Comparison of ENCODE assay signal across 24 cellular contexts in genomic region chrX:7112071-7112470, GRCh38. TPM values are rescaled to one million over a fixed set of nuclear protein-coding genes. Genes with fewer than 3 reads are reported as not detected.
DNase-seq lines count a peak whose midpoint lies in the region; ATAC-seq and TF ChIP-seq lines count a peak whose summit lies in the region.
"Had no signal": no experiment of that assay in that cellular context is flagged by ENCODE, and none has a peak within 500 bp of the region (broad histone marks: within the 10 kb centered on the region; RNA-seq: fewer than 3 reads in every experiment).

No MANE protein-coding gene starts in this region.

- over 99% methylated on average over 7 of the region's 7 CpGs for WGBS in mammary epithelial cell (ENCODE audit: low coverage, missing lambda C conversion rate)

- H3K9ac ChIP-seq in BLaER1 treated with 17β-estradiol and CSF1 and Interleukin-3, amounts not matched to agents 10 nM and 100 nM: peak overlapping the region in 7 of 11 experiments; percentile 84 to 89 (median 86); a peak in 15 of 22 replicates
- H3K9ac ChIP-seq in Karpas-422 (ENCODE audit: low read length): peak overlapping the region; percentile 91
- peak overlapping the region; percentile 64 for H3K9ac ChIP-seq in SU-DHL-6 (ENCODE audit: low read length)
- H3K9ac ChIP-seq in mammary epithelial cell (ENCODE audit: insufficient read depth, low read length): no peak overlapping the region

- no TSS peak for BruUV-seq in mammary epithelial cell (replicated peaks; lab: Mats Ljungman, UMichigan)

- CTCF ChIA-PET in mammary epithelial cell (lab: Charles Lee; ENCODE audit: low non-redundant PET): no interaction called here

- peaks cover 50 to 87% (median 75%) of the 10 kb centered on the region in 10 experiments for H3K4me1 ChIP-seq in BLaER1 treated with 17β-estradiol and CSF1 and Interleukin-3, amounts not matched to agents 10 nM and 100 nM
- H3K4me1 ChIP-seq in Karpas-422 (ENCODE audit: low read length): peaks cover 98% of the 10 kb centered on the region
- H3K4me1 ChIP-seq in lower lobe of right lung: no peaks in the 10 kb centered on the region
- H3K4me1 ChIP-seq in mammary epithelial cell (ENCODE audit: insufficient read depth, low read length): peaks cover 10% of the 10 kb centered on the region

- peak overlapping the region in 9 of 11 experiments; percentile 91 to 98 (median 96); a peak in 18 of 22 replicates for H3K27ac ChIP-seq in BLaER1 treated with 17β-estradiol and CSF1 and Interleukin-3, amounts not matched to agents 10 nM and 100 nM
- H3K27ac ChIP-seq in Karpas-422 (ENCODE audit: low read length) (peak overlapping the region; percentile 100), SU-DHL-6 (ENCODE audit: low read depth, low read length) (peak overlapping the region; percentile 100), lower lobe of right lung (no peak overlapping the region), mammary epithelial cell (ENCODE audit: insufficient read depth, low read depth, low read length) (no peak overlapping the region)
- H3K27ac ChIP-seq: A549, SK-N-MC had no signal

- peaks cover 37% of the 10 kb centered on the region for H3F3A ChIP-seq in SU-DHL-6 (ENCODE audit: insufficient read depth)

- H3K27ac Mint-ChIP-seq in stimulated activated effector memory CD8-positive, alpha-beta T cell treated with anti-CD3 and anti-CD28 coated beads, Interleukin-12 subunit alpha, Interleukin-12 subunit beta, amount 100 ng/mL, for 72 hours: no peak overlapping the region
- H3K27ac Mint-ChIP-seq: GM23338 had no signal

- no peak for ATAC-seq in lower lobe of right lung
- ATAC-seq in stimulated activated effector memory CD8-positive, alpha-beta T cell treated with anti-CD3 and anti-CD28 coated beads, Interleukin-12 subunit alpha, Interleukin-12 subunit beta, amount 100 ng/mL, for 72 hours: no peak
- ATAC-seq: A549, GM23338, PC-3 had no signal

- H3K36me3 Mint-ChIP-seq in stimulated activated effector memory CD8-positive, alpha-beta T cell treated with anti-CD3 and anti-CD28 coated beads, Interleukin-12 subunit alpha, Interleukin-12 subunit beta, amount 100 ng/mL, for 72 hours: no peaks in the 10 kb centered on the region

- no peaks in the 10 kb centered on the region for H3K9me3 Mint-ChIP-seq in stimulated activated effector memory CD8-positive, alpha-beta T cell treated with anti-CD3 and anti-CD28 coated beads, Interleukin-12 subunit alpha, Interleukin-12 subunit beta, amount 100 ng/mL, for 72 hours
- H3K9me3 Mint-ChIP-seq: GM23338 had no signal

- no peaks in the 10 kb centered on the region for H4K20me1 ChIP-seq in BLaER1 treated with 17β-estradiol and CSF1 and Interleukin-3, amounts not matched to agents 10 nM and 100 nM
- no peaks in the 10 kb centered on the region for H4K20me1 ChIP-seq in Karpas-422 (ENCODE audit: insufficient read depth, low read depth, low read length)
- H4K20me1 ChIP-seq in SU-DHL-6 (ENCODE audit: low read depth, low read length): no peaks in the 10 kb centered on the region
- no peaks in the 10 kb centered on the region for H4K20me1 ChIP-seq in mammary epithelial cell (ENCODE audit: insufficient read depth, low read length)

- H3K9me2 ChIP-seq in Karpas-422 (replicated peaks; ENCODE audit: insufficient read depth, low read length): no peaks in the 10 kb centered on the region
- H3K9me2 ChIP-seq in SU-DHL-6 (replicated peaks; ENCODE audit: insufficient read depth, low read length): no peaks in the 10 kb centered on the region

- intact Hi-C loops in lower lobe of right lung (cut with DNase I): no loop called here
- intact Hi-C loops in mammary epithelial cell (cut with micrococcal nuclease): no loop called here

- H2AFZ ChIP-seq in Karpas-422 (ENCODE audit: low read length) (no peak overlapping the region), SU-DHL-6 (ENCODE audit: low read depth, low read length, severe bottlenecking) (no peak overlapping the region), mammary epithelial cell (ENCODE audit: low read depth, low read length) (no peak overlapping the region)
- H2AFZ ChIP-seq: GM23338 had no signal

- TF ChIP-seq CTCF in SU-DHL-6 (IDR thresholded peaks at IDR 0.05; ENCODE audit: insufficient read depth, low read length, poor library complexity, severe bottlenecking) (no peak), lower lobe of right lung (IDR thresholded peaks at IDR 0.05) (no peak), mammary epithelial cell (conservative IDR thresholded peaks at IDR 0.05 in 1 of 2, IDR thresholded peaks at IDR 0.05 in 1 of 2; ENCODE audit: extremely low read depth in 1 of 2, insufficient read depth in 1 of 2, low read depth in 1 of 2, low read length in 2 of 2) (no peak)

- peak overlapping the region; percentile 71 to 96 (median 89); a peak in 21 of 22 replicates for H3K4me2 ChIP-seq in BLaER1 treated with 17β-estradiol and CSF1 and Interleukin-3, amounts not matched to agents 10 nM and 100 nM
- H3K4me2 ChIP-seq in Karpas-422 (ENCODE audit: low read depth, low read length, poor library complexity, severe bottlenecking) (peak overlapping the region; percentile 88), SU-DHL-6 (ENCODE audit: low read depth, low read length, poor library complexity, severe bottlenecking) (peak overlapping the region; percentile 88), mammary epithelial cell (ENCODE audit: insufficient read depth, low read depth, low read length) (no peak overlapping the region)
- H3K4me2 ChIP-seq: A549, GM23338 had no signal

- dilution Hi-C loops in mammary epithelial cell (cut with HindIII; ENCODE audit: low sequenced_read_pairs): no loop called here

- peaks cover 0 to 49% (median 35%) of the 10 kb centered on the region in 11 experiments; a peak in 18 of 22 replicates for H3K9me3 ChIP-seq in BLaER1 treated with 17β-estradiol and CSF1 and Interleukin-3, amounts not matched to agents 10 nM and 100 nM (replicated peaks in 1 of 11)
- H3K9me3 ChIP-seq in Karpas-422 (ENCODE audit: low read length): no peaks in the 10 kb centered on the region
- no peaks in the 10 kb centered on the region for H3K9me3 ChIP-seq in SU-DHL-6 (ENCODE audit: insufficient read depth, low read length)
- no peaks in the 10 kb centered on the region for H3K9me3 ChIP-seq in lower lobe of right lung
- H3K9me3 ChIP-seq in mammary epithelial cell (replicated peaks; ENCODE audit: insufficient read depth, low read length): no peaks in the 10 kb centered on the region
- H3K9me3 ChIP-seq: A549, HAP-1 had no signal

- peaks cover 26% of the 10 kb centered on the region for H3K4me1 Mint-ChIP-seq in stimulated activated effector memory CD8-positive, alpha-beta T cell treated with anti-CD3 and anti-CD28 coated beads, Interleukin-12 subunit alpha, Interleukin-12 subunit beta, amount 100 ng/mL, for 72 hours

- H3K36me3 ChIP-seq in BLaER1 treated with 17β-estradiol and CSF1 and Interleukin-3, amounts not matched to agents 10 nM and 100 nM: peaks cover 15 to 55% (median 42%) of the 10 kb centered on the region in 11 experiments
- H3K36me3 ChIP-seq in Karpas-422 (ENCODE audit: insufficient read depth, low read length) (peaks cover 6% of the 10 kb centered on the region; the same call in 1 of the 2 replicates), SU-DHL-6 (ENCODE audit: low read length) (no peaks in the 10 kb centered on the region), lower lobe of right lung (no peaks in the 10 kb centered on the region), mammary epithelial cell (ENCODE audit: insufficient read depth, low read length) (no peaks in the 10 kb centered on the region)
- H3K36me3 ChIP-seq: HAP-1 had no signal

- in situ Hi-C loops in mammary epithelial cell (cut with MboI; ENCODE audit: low sequenced_read_pairs in 2 of 2): no loop called here

- DNase-seq in Karpas-422 (peak; percentile 90), NCI-H2227 treated with DMSO at 0.1 percent for 48 hours (lab: John Stamatoyannopoulos, UW) (peak; percentile 16), lower lobe of right lung (no peak), mammary epithelial cell (no peak), epidermal melanocyte (ENCODE audit: insufficient read length, low spot score) (no peak)
- no peak for DNase-seq in stimulated activated effector memory CD8-positive, alpha-beta T cell treated with anti-CD3 and anti-CD28 coated beads, Interleukin-12 subunit alpha, Interleukin-12 subunit beta, amount 100 ng/mL, for 72 hours (ENCODE audit: low spot score in 2 of 2)
- DNase-seq: CD4-positive, CD25-positive, alpha-beta regulatory T cell; COR-L47; DMS79; NCI-H1105; NCI-H187 treated with DMSO at 0.1 percent for 48 hours; NCI-H2171; NCI-H446; NCI-H526; PC-3; Right ventricle myocardium superior; T-helper 2 cell had no signal

- H3K79me2 ChIP-seq in Karpas-422 (ENCODE audit: low read length) (peaks cover 51% of the 10 kb centered on the region), SU-DHL-6 (ENCODE audit: insufficient read depth, low read length) (peaks cover 77% of the 10 kb centered on the region), mammary epithelial cell (ENCODE audit: insufficient read depth, low read length) (peaks cover 17% of the 10 kb centered on the region)

- no peaks in the 10 kb centered on the region for H3K27me3 ChIP-seq in BLaER1 treated with 17β-estradiol and CSF1 and Interleukin-3, amounts not matched to agents 10 nM and 100 nM
- H3K27me3 ChIP-seq in Karpas-422 (ENCODE audit: low read length) (no peaks in the 10 kb centered on the region), SU-DHL-6 (ENCODE audit: low read length) (no peaks in the 10 kb centered on the region), lower lobe of right lung (ENCODE audit: low read depth) (no peaks in the 10 kb centered on the region), mammary epithelial cell (ENCODE audit: insufficient read depth, low read length) (no peaks in the 10 kb centered on the region)

- H3K4me3 ChIP-seq in BLaER1 treated with 17β-estradiol and CSF1 and Interleukin-3, amounts not matched to agents 10 nM and 100 nM: peak overlapping the region in 4 of 10 experiments; percentile 33 to 49 (median 38); a peak in 6 of 20 replicates
- H3K4me3 ChIP-seq in Karpas-422 (ENCODE audit: low read length) (peak overlapping the region; percentile 69), SU-DHL-6 (ENCODE audit: insufficient read depth, low read length, poor library complexity, severe bottlenecking) (no peak overlapping the region), lower lobe of right lung (no peak overlapping the region), mammary epithelial cell (replicated peaks in 1 of 3; ENCODE audit: insufficient read depth in 1 of 3, low read depth in 2 of 3, low read length in 3 of 3) (no peak overlapping the region)
- H3K4me3 ChIP-seq: A549, GM23338, HAP-1, SK-N-MC had no signal

- H3K4me3 Mint-ChIP-seq in stimulated activated effector memory CD8-positive, alpha-beta T cell treated with anti-CD3 and anti-CD28 coated beads, Interleukin-12 subunit alpha, Interleukin-12 subunit beta, amount 100 ng/mL, for 72 hours: no peak overlapping the region
- H3K4me3 Mint-ChIP-seq: B cell; CD4-positive, CD25-positive, alpha-beta regulatory T cell; GM23338 had no signal

RNA-seq across cellular contexts. Expression of gene STS, which starts 35.4 kb away (rescaled TPM):
- 15.6 and 28.5 TPM in 2 replicates for total RNA-seq in Karpas-422 (2014; rRNA removed; shearing (Covaris generic); ENCODE audit: low replicate concordance)
- total RNA-seq in lower lobe of right lung: 9.7 TPM
- 1 to 10 TPM; 2.2 to 2.7 TPM for total RNA-seq in mammary epithelial cell
- polyA plus RNA-seq in mammary epithelial cell: 2.0 TPM
- 7.2 TPM for polyA minus RNA-seq in mammary epithelial cell

RNA-seq across cellular contexts. Expression of gene PUDP, which starts 35.9 kb away (rescaled TPM):
- total RNA-seq in Karpas-422 (2014; rRNA removed; shearing (Covaris generic); ENCODE audit: low replicate concordance): 36.8 and 41.2 TPM in 2 replicates
- total RNA-seq in lower lobe of right lung (19.8 TPM), mammary epithelial cell (10 to 100 TPM in 1 of 2 donors, 1 to 10 TPM in 1; 6.8 to 19.1 TPM)
- polyA plus RNA-seq in mammary epithelial cell: 26.1 TPM
- polyA minus RNA-seq in mammary epithelial cell: 37.6 TPM

Comparison
In these comparisons a context has a peak if more than half of its experiments do, and no peak if none do; other contexts are left out.
1. H3K27ac ChIP-seq: peak in BLaER1 treated with 17β-estradiol and CSF1 and Interleukin-3, amounts not matched to agents 10 nM and 100 nM (9 of 11), Karpas-422 (single experiment) and SU-DHL-6 (single experiment); none in lower lobe of right lung (single experiment) and mammary epithelial cell (single experiment).
2. DNase-seq: peak in Karpas-422 (single experiment) and NCI-H2227 treated with DMSO at 0.1 percent for 48 hours (single experiment); none in lower lobe of right lung (single experiment), mammary epithelial cell (single experiment), stimulated activated effector memory CD8-positive, alpha-beta T cell treated with anti-CD3 and anti-CD28 coated beads, Interleukin-12 subunit alpha, Interleukin-12 subunit beta, amount 100 ng/mL, for 72 hours (0 of 2) and epidermal melanocyte (single experiment).